23 cellular contexts compared by ENCODE assay signal in the genomic region with DNA sequence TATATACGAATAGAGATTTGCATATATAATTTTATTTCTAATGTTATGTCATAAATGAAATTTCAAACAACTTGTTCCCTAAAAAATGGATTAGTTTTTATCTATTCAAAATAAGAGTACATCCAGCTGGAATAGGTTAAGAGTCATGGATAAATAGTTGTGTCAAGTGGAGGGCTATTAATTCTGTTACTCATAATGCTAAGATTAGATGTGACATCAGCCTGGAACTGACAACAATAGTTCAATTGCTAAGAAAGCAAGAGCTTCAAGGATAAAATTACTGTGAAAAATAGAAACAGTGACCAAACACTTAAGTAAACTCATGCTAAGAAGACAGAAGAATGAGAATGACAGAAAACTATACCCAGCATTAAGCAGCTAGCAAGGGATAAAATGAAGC.
DNase-seq lines count a peak whose midpoint lies in the region; ATAC-seq, FAIRE-seq and TF ChIP-seq lines count a peak whose summit lies in the region.
"Had no signal": no experiment of that assay in that cellular context is flagged by ENCODE, and none has a peak within 500 bp of the region (broad histone marks: within the 10 kb centered on the region; RNA-seq: fewer than 3 reads in every experiment).

No MANE protein-coding gene starts in this region.

- no peak for TF ChIP-seq CTCF in SK-N-SH (IDR thresholded peaks at IDR 0.05)

- no peak overlapping the region for H3K4me2 ChIP-seq in SK-N-SH

- no peaks in the 10 kb centered on the region for H3F3A ChIP-seq in SK-N-SH (replicated peaks; ENCODE audit: insufficient read depth)

- no peak overlapping the region for H2AFZ ChIP-seq in SK-N-SH (ENCODE audit: low read depth)

- H4K20me1 ChIP-seq in SK-N-SH (ENCODE audit: insufficient read depth) = no peaks in the 10 kb centered on the region

- no peak overlapping the region for H3K27ac ChIP-seq in SK-N-SH (ENCODE audit: low read depth in 2 of 2, low read length in 1 of 2)
- H3K27ac ChIP-seq: body of pancreas, coronary artery, foreskin keratinocyte had no signal

- H3K9ac ChIP-seq in SK-N-SH = no peak overlapping the region

- no peak for TF ChIP-seq EP300 in SK-N-SH (IDR thresholded peaks at IDR 0.05; ENCODE audit: borderline replicate concordance in 1 of 2, low read depth in 1 of 2, low read length in 1 of 2)

- H3K4me3 ChIP-seq in SK-N-SH (ENCODE audit: low read depth in 2 of 2, low read length in 1 of 2) = no peak overlapping the region
- H3K4me3 ChIP-seq: body of pancreas, coronary artery, HAP-1 had no signal

- H3K79me2 ChIP-seq in SK-N-SH (ENCODE audit: insufficient read depth) = no peaks in the 10 kb centered on the region

- CTCF ChIA-PET in SK-N-SH (lab: Yijun Ruan, JAX) = no interaction called here

- H3K27me3 ChIP-seq in SK-N-SH (ENCODE audit: insufficient read depth) = no peaks in the 10 kb centered on the region
- H3K27me3 ChIP-seq: body of pancreas, foreskin keratinocyte had no signal

- H3K36me3 ChIP-seq in SK-N-SH (replicated peaks in 1 of 2; ENCODE audit: control insufficient read depth in 1 of 2, insufficient read depth in 2 of 2, low read length in 1 of 2) = no peaks in the 10 kb centered on the region
- H3K36me3 ChIP-seq: HAP-1 had no signal

- H3K4me1 ChIP-seq in SK-N-SH (ENCODE audit: control insufficient read depth in 1 of 2, insufficient read depth in 2 of 2, low read depth in 1 of 2, low read length in 1 of 2) = no peaks in the 10 kb centered on the region
- H3K4me1 ChIP-seq: body of pancreas, foreskin keratinocyte, HAP-1 had no signal

- no peak for TF ChIP-seq RAD21 in SK-N-SH (IDR thresholded peaks at IDR 0.05; ENCODE audit: low read length)

- peak; percentile 13 for DNase-seq in A172 (ENCODE audit: low spot score)
- peak; percentile 53 for DNase-seq in M059J (ENCODE audit: low read depth)
- DNase-seq in SK-N-SH = no peak
- DNase-seq in NOMO-1 (lab: John Stamatoyannopoulos, UW; ENCODE audit: unreplicated experiment in 2 of 2) = no peak
- DNase-seq in inferior parietal cortex (ENCODE audit: extremely low spot score) = no peak
- DNase-seq: activated naive CD4-positive, alpha-beta T cell treated with anti-CD3 and anti-CD28 coated beads, Interleukin-2, amount 50 U/mL, for 16 hours; activated T-cell treated with anti-CD3 and anti-CD28 coated beads, Interleukin-2, amount 50 U/mL, for 4 hours; body of pancreas; DMS153; foreskin keratinocyte; hippocampal formation; kidney; NCI-H187; NCI-H446 treated with DMSO at 0.1 percent for 48 hours; nucleus accumbens; right cardiac atrium; stimulated activated CD4-positive, alpha-beta T cell treated with anti-CD3 and anti-CD28 coated beads, Interleukin-15, amount 100 ng/mL, for 24 hours had no signal

- 6% methylated on average over 1 of the region's 1 CpG for WGBS in SK-N-SH (ENCODE audit: low lambda C conversion rate)

- ATAC-seq in HG02852 (IDR thresholded peaks at IDR 0.05; ENCODE audit: unreplicated experiment) (no peak), HG03565 (IDR thresholded peaks at IDR 0.05; ENCODE audit: unreplicated experiment) (no peak)
- ATAC-seq: activated T-cell treated with anti-CD3 and anti-CD28 coated beads, Interleukin-2, amount 50 U/mL, for 4 hours; body of pancreas; foreskin keratinocyte; right cardiac atrium; WTC11 had no signal

- POLR2A ChIA-PET in SK-N-SH (lab: Yijun Ruan, JAX) = no interaction called here

- H3K9me2 ChIP-seq in SK-N-SH = no peaks in the 10 kb centered on the region

- H3K9me3 ChIP-seq in SK-N-SH = no peaks in the 10 kb centered on the region
- H3K9me3 ChIP-seq: body of pancreas, HAP-1 had no signal

- FAIRE-seq in islet of Langerhans (lab: Jason Lieb, UNC) = peak; percentile 47

TF ChIP-seq in SK-N-SH, 30 proteins besides CTCF, POLR2A, EP300 and RAD21 (continues in another document):
- TF ChIP-seq FOXM1 (IDR thresholded peaks at IDR 0.05; ENCODE audit: low read depth) (no peak), RFX5 (IDR thresholded peaks at IDR 0.05; ENCODE audit: low read length) (no peak), EZH2phosphoT487 (IDR thresholded peaks at IDR 0.05; ENCODE audit: borderline replicate concordance, low read depth) (no peak), FOXJ3 (CRISPR knock-in tag; IDR thresholded peaks at IDR 0.05) (no peak), ELF1 (IDR thresholded peaks at IDR 0.05) (no peak), GABPA (IDR thresholded peaks at IDR 0.05; ENCODE audit: low read depth) (no peak), TCF12 (IDR thresholded peaks at IDR 0.05) (peak; percentile 20; the same call in 1 of the 2 replicates), MEF2A (IDR thresholded peaks at IDR 0.05; ENCODE audit: borderline replicate concordance, low read depth) (peak; percentile 29; the same call in 1 of the 2 replicates), CHD2 (IDR thresholded peaks at IDR 0.05; ENCODE audit: low read length, partially characterized antibody) (no peak), TEAD4 (IDR thresholded peaks at IDR 0.05; ENCODE audit: borderline replicate concordance, insufficient read depth) (no peak), RXRA (IDR thresholded peaks at IDR 0.05; ENCODE audit: borderline replicate concordance, low read depth) (no peak)
- TF ChIP-seq, protein P1, sequence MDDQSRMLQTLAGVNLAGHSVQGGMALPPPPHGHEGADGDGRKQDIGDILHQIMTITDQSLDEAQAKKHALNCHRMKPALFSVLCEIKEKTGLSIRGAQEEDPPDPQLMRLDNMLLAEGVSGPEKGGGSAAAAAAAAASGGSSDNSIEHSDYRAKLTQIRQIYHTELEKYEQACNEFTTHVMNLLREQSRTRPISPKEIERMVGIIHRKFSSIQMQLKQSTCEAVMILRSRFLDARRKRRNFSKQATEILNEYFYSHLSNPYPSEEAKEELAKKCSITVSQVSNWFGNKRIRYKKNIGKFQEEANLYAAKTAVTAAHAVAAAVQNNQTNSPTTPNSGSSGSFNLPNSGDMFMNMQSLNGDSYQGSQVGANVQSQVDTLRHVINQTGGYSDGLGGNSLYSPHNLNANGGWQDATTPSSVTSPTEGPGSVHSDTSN (IDR thresholded peaks at IDR 0.05) = peak; percentile 48; the same call in 1 of the 2 replicates
- TF ChIP-seq, protein P2, sequence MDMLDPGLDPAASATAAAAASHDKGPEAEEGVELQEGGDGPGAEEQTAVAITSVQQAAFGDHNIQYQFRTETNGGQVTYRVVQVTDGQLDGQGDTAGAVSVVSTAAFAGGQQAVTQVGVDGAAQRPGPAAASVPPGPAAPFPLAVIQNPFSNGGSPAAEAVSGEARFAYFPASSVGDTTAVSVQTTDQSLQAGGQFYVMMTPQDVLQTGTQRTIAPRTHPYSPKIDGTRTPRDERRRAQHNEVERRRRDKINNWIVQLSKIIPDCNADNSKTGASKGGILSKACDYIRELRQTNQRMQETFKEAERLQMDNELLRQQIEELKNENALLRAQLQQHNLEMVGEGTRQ (IDR thresholded peaks at IDR 0.05; ENCODE audit: borderline replicate concordance, low read depth, low read length) = no peak
- TF ChIP-seq, protein P3, sequence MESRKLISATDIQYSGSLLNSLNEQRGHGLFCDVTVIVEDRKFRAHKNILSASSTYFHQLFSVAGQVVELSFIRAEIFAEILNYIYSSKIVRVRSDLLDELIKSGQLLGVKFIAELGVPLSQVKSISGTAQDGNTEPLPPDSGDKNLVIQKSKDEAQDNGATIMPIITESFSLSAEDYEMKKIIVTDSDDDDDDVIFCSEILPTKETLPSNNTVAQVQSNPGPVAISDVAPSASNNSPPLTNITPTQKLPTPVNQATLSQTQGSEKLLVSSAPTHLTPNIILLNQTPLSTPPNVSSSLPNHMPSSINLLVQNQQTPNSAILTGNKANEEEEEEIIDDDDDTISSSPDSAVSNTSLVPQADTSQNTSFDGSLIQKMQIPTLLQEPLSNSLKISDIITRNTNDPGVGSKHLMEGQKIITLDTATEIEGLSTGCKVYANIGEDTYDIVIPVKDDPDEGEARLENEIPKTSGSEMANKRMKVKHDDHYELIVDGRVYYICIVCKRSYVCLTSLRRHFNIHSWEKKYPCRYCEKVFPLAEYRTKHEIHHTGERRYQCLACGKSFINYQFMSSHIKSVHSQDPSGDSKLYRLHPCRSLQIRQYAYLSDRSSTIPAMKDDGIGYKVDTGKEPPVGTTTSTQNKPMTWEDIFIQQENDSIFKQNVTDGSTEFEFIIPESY (IDR thresholded peaks at IDR 0.05; ENCODE audit: borderline replicate concordance, low read depth) = no peak
- TF ChIP-seq, protein P4, sequence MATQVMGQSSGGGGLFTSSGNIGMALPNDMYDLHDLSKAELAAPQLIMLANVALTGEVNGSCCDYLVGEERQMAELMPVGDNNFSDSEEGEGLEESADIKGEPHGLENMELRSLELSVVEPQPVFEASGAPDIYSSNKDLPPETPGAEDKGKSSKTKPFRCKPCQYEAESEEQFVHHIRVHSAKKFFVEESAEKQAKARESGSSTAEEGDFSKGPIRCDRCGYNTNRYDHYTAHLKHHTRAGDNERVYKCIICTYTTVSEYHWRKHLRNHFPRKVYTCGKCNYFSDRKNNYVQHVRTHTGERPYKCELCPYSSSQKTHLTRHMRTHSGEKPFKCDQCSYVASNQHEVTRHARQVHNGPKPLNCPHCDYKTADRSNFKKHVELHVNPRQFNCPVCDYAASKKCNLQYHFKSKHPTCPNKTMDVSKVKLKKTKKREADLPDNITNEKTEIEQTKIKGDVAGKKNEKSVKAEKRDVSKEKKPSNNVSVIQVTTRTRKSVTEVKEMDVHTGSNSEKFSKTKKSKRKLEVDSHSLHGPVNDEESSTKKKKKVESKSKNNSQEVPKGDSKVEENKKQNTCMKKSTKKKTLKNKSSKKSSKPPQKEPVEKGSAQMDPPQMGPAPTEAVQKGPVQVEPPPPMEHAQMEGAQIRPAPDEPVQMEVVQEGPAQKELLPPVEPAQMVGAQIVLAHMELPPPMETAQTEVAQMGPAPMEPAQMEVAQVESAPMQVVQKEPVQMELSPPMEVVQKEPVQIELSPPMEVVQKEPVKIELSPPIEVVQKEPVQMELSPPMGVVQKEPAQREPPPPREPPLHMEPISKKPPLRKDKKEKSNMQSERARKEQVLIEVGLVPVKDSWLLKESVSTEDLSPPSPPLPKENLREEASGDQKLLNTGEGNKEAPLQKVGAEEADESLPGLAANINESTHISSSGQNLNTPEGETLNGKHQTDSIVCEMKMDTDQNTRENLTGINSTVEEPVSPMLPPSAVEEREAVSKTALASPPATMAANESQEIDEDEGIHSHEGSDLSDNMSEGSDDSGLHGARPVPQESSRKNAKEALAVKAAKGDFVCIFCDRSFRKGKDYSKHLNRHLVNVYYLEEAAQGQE (IDR thresholded peaks at IDR 0.05; ENCODE audit: low read depth, low read length) = no peak
- TF ChIP-seq, protein P5, sequence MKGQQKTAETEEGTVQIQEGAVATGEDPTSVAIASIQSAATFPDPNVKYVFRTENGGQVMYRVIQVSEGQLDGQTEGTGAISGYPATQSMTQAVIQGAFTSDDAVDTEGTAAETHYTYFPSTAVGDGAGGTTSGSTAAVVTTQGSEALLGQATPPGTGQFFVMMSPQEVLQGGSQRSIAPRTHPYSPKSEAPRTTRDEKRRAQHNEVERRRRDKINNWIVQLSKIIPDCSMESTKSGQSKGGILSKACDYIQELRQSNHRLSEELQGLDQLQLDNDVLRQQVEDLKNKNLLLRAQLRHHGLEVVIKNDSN (IDR thresholded peaks at IDR 0.05; ENCODE audit: borderline replicate concordance, low read depth) = no peak

Comparison
In these comparisons a context has a peak if more than half of its experiments do, and no peak if none do; other contexts are left out.
1. DNase-seq: peak in A172 (single experiment) and M059J (single experiment); none in SK-N-SH (single experiment), NOMO-1 (0 of 2) and inferior parietal cortex (single experiment).